10 cellular contexts compared by ENCODE assay signal in genomic region chr18:70333757-70334156, GRCh38. TPM values are rescaled to one million over a fixed set of nuclear protein-coding genes. Genes with fewer than 3 reads are reported as not detected.
DNase-seq lines count a peak whose midpoint lies in the region; ATAC-seq and TF ChIP-seq lines count a peak whose summit lies in the region.
"Had no signal": no experiment of that assay in that cellular context is flagged by ENCODE, and none has a peak within 500 bp of the region (broad histone marks: within the 10 kb centered on the region; RNA-seq: fewer than 3 reads in every experiment).

No MANE protein-coding gene starts in this region.

- peak overlapping the region; percentile 3 to 46 for H3K27ac ChIP-seq in tibial artery
- no peak overlapping the region for H3K27ac ChIP-seq in A673 (ENCODE audit: low read depth, low read length, poor library complexity, severe bottlenecking)
- H3K27ac ChIP-seq: prostate gland had no signal

- H3K9me3 ChIP-seq in tibial artery (peaks cover 0 to 2% (median 0%) of the 10 kb centered on the region in 3 donors), A673 (ENCODE audit: low read depth, low read length, poor library complexity, severe bottlenecking) (peaks cover 7% of the 10 kb centered on the region)
- H3K9me3 ChIP-seq: prostate gland had no signal

- CTCF ChIA-PET in A673 (lab: Charles Lee) = no interaction called here

- H3K4me1 ChIP-seq in tibial artery (peaks cover 0 to 35% (median 5%) of the 10 kb centered on the region in 4 donors), A673 (ENCODE audit: insufficient read depth, low read length, poor library complexity, severe bottlenecking) (peaks cover 8% of the 10 kb centered on the region)
- H3K4me1 ChIP-seq: prostate gland had no signal

- H3K4me3 Mint-ChIP-seq in HFFc6 = peak overlapping the region; percentile 74
- H3K4me3 Mint-ChIP-seq: T-helper 1 cell treated with Interleukin-12 subunit alpha and Interleukin-12 subunit beta and Interleukin-4 antibody, amounts not matched to agents 30 μg/mL and 1 μg/mL, for 36 hours had no signal

- peak; percentile 97 for DNase-seq in HFFc6
- DNase-seq in amniotic epithelial cell (ENCODE audit: low read depth) = peak; percentile 99
- DNase-seq in hepatic stellate cell (ENCODE audit: low spot score) = peak; percentile 72
- DNase-seq in tibial artery = peak in 1 of 2 donors; percentile 70
- DNase-seq in stimulated activated CD4-positive, alpha-beta T cell treated with anti-CD3 and anti-CD28 coated beads, Interleukin-2, amount 100 ng/mL, for 48 hours = no peak
- no peak for DNase-seq in A673 (ENCODE audit: low spot score)
- DNase-seq: NCI-H446 treated with DMSO at 0.1 percent for 48 hours had no signal

- H3K36me3 ChIP-seq in tibial artery (peaks cover 0 to 9% (median 3%) of the 10 kb centered on the region in 3 donors), A673 (ENCODE audit: insufficient read depth, low read length, poor library complexity, severe bottlenecking) (no peaks in the 10 kb centered on the region)
- H3K36me3 ChIP-seq: prostate gland had no signal

- no peaks in the 10 kb centered on the region for H3K27me3 ChIP-seq in tibial artery
- no peaks in the 10 kb centered on the region for H3K27me3 ChIP-seq in A673 (replicated peaks; ENCODE audit: insufficient read depth, low read depth, low read length, poor library complexity)

- H3K4me3 ChIP-seq in tibial artery = no peak overlapping the region
- H3K4me3 ChIP-seq in A673 (ENCODE audit: low read depth, low read length, poor library complexity, severe bottlenecking) = no peak overlapping the region
- H3K4me3 ChIP-seq: prostate gland had no signal

- no peak for TF ChIP-seq CTCF in HFFc6 (IDR thresholded peaks at IDR 0.05)
- TF ChIP-seq CTCF in tibial artery (IDR thresholded peaks at IDR 0.05) = no peak
- TF ChIP-seq CTCF in A673 (conservative IDR thresholded peaks at IDR 0.05; ENCODE audit: low read depth, low read length) = no peak

- H3K9me3 Mint-ChIP-seq in HFFc6 = peaks cover 17% of the 10 kb centered on the region
- H3K9me3 Mint-ChIP-seq: T-helper 1 cell treated with Interleukin-12 subunit alpha and Interleukin-12 subunit beta and Interleukin-4 antibody, amounts not matched to agents 30 μg/mL and 1 μg/mL, for 36 hours had no signal

- BruUV-seq in A673 (replicated peaks; lab: Mats Ljungman, UMichigan) = no TSS peak

- H3K4me1 Mint-ChIP-seq in HFFc6 (ENCODE audit: low read depth) = peaks cover 66% of the 10 kb centered on the region

- no peak for ATAC-seq in GM21390 (IDR thresholded peaks at IDR 0.05; ENCODE audit: unreplicated experiment)

- POLR2A ChIA-PET in A673 (lab: Charles Lee; ENCODE audit: low non-redundant PET) = no interaction called here

- intact Hi-C loops in tibial artery (cut with DNase I; ENCODE audit: low total_unique reads) (no loop called here), A673 (cut with micrococcal nuclease; ENCODE audit: unreplicated experiment) (no loop called here)

- H3K27me3 Mint-ChIP-seq in HFFc6 (ENCODE audit: insufficient read depth) = peaks cover 2% of the 10 kb centered on the region

- peak overlapping the region; percentile 76 for H3K27ac Mint-ChIP-seq in HFFc6
- H3K27ac Mint-ChIP-seq: T-helper 1 cell treated with Interleukin-12 subunit alpha and Interleukin-12 subunit beta and Interleukin-4 antibody, amounts not matched to agents 30 μg/mL and 1 μg/mL, for 36 hours had no signal

- peaks cover 52% of the 10 kb centered on the region for H3K36me3 Mint-ChIP-seq in HFFc6 (ENCODE audit: low read depth)

RNA-seq across cellular contexts. Expression of gene SOCS6, which starts 44.9 kb away (rescaled TPM):
- 10 to 100 TPM; 26.4 to 35.3 (median 30.7) TPM for total RNA-seq in HFFc6 (2021; fragmentation: NEBNext Ultra II Directional; extraction: Animal tissue kit (Norgen Biotek cat#: 25700))
- total RNA-seq in A673 (2021) = 15.5 and 20.1 TPM in 2 replicates

Comparison
In these comparisons a context has a peak if more than half of its experiments do, and no peak if none do; other contexts are left out.
1. DNase-seq: peak in HFFc6 (single experiment), amniotic epithelial cell (single experiment) and hepatic stellate cell (single experiment); none in stimulated activated CD4-positive, alpha-beta T cell treated with anti-CD3 and anti-CD28 coated beads, Interleukin-2, amount 100 ng/mL, for 48 hours (0 of 2) and A673 (single experiment).